8 cellular contexts compared by ENCODE assay signal in the genomic region with DNA sequence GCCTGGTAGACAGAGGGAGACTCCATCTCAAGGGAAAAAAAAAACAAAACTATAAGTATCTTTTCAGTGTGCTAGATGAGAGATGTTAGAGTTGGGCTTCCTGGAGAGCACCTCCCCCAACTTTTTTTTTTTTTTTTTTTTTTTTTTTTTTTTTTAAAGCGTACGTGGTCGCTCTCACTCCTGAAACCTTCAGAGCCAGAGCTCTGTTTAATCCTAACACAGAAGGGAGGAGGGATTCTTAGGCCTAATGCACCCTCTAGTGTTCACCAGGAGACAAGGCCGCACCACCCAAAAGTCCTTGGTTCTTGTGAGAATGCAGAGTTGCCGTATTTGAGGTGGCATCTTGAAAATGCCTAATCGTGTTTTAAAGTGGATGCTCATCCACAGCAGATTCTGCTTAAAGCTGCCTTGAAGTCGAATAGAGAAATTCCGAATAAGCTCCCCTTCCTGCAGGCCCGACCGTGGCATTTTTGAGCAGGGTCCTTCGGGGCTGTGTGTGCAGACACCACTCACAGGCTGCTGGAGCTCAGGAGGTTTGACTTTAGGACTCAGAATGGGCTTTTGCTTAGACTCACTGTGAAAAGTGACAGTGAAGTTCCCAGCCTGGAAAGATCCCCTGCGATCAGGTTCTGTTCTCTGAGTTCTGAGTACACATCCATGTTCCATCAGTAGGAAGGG.
DNase-seq lines count a peak whose midpoint lies in the region; ATAC-seq and TF ChIP-seq lines count a peak whose summit lies in the region.

No MANE protein-coding gene starts in this region.

- intact Hi-C loops in CD4-positive, alpha-beta memory T cell (cut with micrococcal nuclease): no loop called here

- no peaks in the 10 kb centered on the region for H3K9me3 Mint-ChIP-seq in CD4-positive, alpha-beta memory T cell
- no peaks in the 10 kb centered on the region for H3K9me3 Mint-ChIP-seq in brain

- H3K9me3 ChIP-seq in CD4-positive, alpha-beta memory T cell (ENCODE audit: control insufficient read depth in 1 of 2, low read length in 2 of 2): no peaks in the 10 kb centered on the region

- peak; percentile 80 to 82 for TF ChIP-seq CTCF in brain (conservative IDR thresholded peaks at IDR 0.05)

- POLR2A ChIA-PET in CD4-positive, alpha-beta memory T cell (lab: Charles Lee; ENCODE audit: partially characterized antibody): no interaction called here

- DNase-seq in CD4-positive, alpha-beta memory T cell: peak; percentile 34 to 49 (median 48)
- DNase-seq in MV-4-11 (lab: John Stamatoyannopoulos, UW): peak; percentile 32
- DNase-seq in SKM-1 (lab: John Stamatoyannopoulos, UW; ENCODE audit: unreplicated experiment): peak; percentile 55
- peak; percentile 82 for DNase-seq in iPS-NIHi11 (ENCODE audit: low spot score)
- DNase-seq in smooth muscle cell of the brain vasculature (ENCODE audit: low read depth, low spot score): peak; percentile 65

- no peak overlapping the region for H3K4me3 Mint-ChIP-seq in CD4-positive, alpha-beta memory T cell
- peak overlapping the region in 1 of 5 experiments; percentile 7 for H3K4me3 Mint-ChIP-seq in brain

- no peaks in the 10 kb centered on the region for H3K36me3 ChIP-seq in CD4-positive, alpha-beta memory T cell (ENCODE audit: insufficient read depth, low read length)

- H3K4me1 Mint-ChIP-seq in CD4-positive, alpha-beta memory T cell: no peaks in the 10 kb centered on the region
- H3K4me1 Mint-ChIP-seq in brain: peaks cover 36% of the 10 kb centered on the region

- no peak overlapping the region for H3K27ac ChIP-seq in CD4-positive, alpha-beta memory T cell (ENCODE audit: low read depth, low read length)

- H3K27me3 Mint-ChIP-seq in CD4-positive, alpha-beta memory T cell: peaks cover 8 to 15% of the 10 kb centered on the region in 2 donors
- no peaks in the 10 kb centered on the region for H3K27me3 Mint-ChIP-seq in brain

- no peak overlapping the region for H3K27ac Mint-ChIP-seq in CD4-positive, alpha-beta memory T cell
- peak overlapping the region in 3 of 5 experiments; percentile 38 to 60 (median 57) for H3K27ac Mint-ChIP-seq in brain

- no peaks in the 10 kb centered on the region for H3K36me3 Mint-ChIP-seq in CD4-positive, alpha-beta memory T cell
- H3K36me3 Mint-ChIP-seq in brain: peaks cover 61% of the 10 kb centered on the region

- ATAC-seq in GM19438 (IDR thresholded peaks at IDR 0.05; ENCODE audit: low read depth, unreplicated experiment): peak; percentile 66
- ATAC-seq in GM21737 (IDR thresholded peaks at IDR 0.05; ENCODE audit: unreplicated experiment): no peak

- CTCF ChIA-PET in CD4-positive, alpha-beta memory T cell (lab: Charles Lee; ENCODE audit: partially characterized antibody): interaction anchor here (0.6 to 7.8 kb wide), 31 partner anchors 9 to 1995 kb away, joined by 3 to 59 read pairs (median 4); no protein-coding TSS in a partner anchor

- H3K4me3 ChIP-seq in CD4-positive, alpha-beta memory T cell (ENCODE audit: low read length in 2 of 2): no peak overlapping the region

- no peaks in the 10 kb centered on the region for H3K4me1 ChIP-seq in CD4-positive, alpha-beta memory T cell (ENCODE audit: insufficient read depth, low read length)

- H3K27me3 ChIP-seq in CD4-positive, alpha-beta memory T cell (ENCODE audit: insufficient read depth, low read length): no peaks in the 10 kb centered on the region

Comparison
In these comparisons a context has a peak if more than half of its experiments do, and no peak if none do; other contexts are left out.
1. DNase-seq: peak in every context shown above with its lines; median percentile 82 in iPS-NIHi11; 65 in smooth muscle cell of the brain vasculature; 55 in SKM-1; 48 in CD4-positive, alpha-beta memory T cell; 32 in MV-4-11.
2. H3K27ac Mint-ChIP-seq: peak in brain (3 of 5); none in CD4-positive, alpha-beta memory T cell (0 of 7).